In the genomic region with DNA sequence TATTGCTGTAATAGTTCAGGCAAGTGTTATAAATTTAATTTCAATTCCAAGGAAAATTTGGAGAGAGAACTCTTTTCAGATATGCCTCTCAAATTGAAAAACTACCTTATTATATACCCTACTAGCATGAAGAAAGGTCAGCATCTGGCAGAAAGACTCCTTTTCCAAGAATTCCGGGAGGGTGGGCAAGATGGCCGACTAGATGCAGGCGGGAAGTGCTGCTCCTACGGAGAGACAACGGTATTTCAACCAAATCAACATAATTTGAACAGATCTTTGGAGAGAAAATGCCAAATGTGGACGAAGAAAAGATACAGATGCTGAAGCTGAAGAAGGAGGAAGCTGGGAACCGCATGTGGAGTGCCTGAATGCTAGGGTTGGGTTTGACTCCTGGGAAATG, we compare ENCODE assay signal across 28 cellular contexts. TPM values are rescaled to one million over a fixed set of nuclear protein-coding genes. Genes with fewer than 3 reads are reported as not detected.
A peak's percentile ranks its signal among the peaks of the same experiment; 100 is the strongest.
DNase-seq lines count a peak whose midpoint lies in the region; ATAC-seq, FAIRE-seq and TF ChIP-seq lines count a peak whose summit lies in the region.
"Had no signal": no experiment of that assay in that cellular context is flagged by ENCODE, and none has a peak within 500 bp of the region (broad histone marks: within the 10 kb centered on the region; RNA-seq: fewer than 3 reads in every experiment).

No MANE protein-coding gene starts in this region.

- CTCF ChIA-PET in K562 (lab: Yijun Ruan, JAX; ENCODE audit: low intra/inter-chr PET ratio) = no interaction called here

- TF ChIP-seq CTCF in GM23338 (conservative IDR thresholded peaks at IDR 0.05; ENCODE audit: low read depth in 2 of 2) = no peak
- no peak for TF ChIP-seq CTCF in K562 (IDR thresholded peaks at IDR 0.05 in 2 of 3, conservative IDR thresholded peaks at IDR 0.05 in 1 of 3; ENCODE audit: insufficient read depth in 2 of 3, low read depth in 1 of 3, low read length in 3 of 3)
- no peak for TF ChIP-seq CTCF in neural progenitor cell (IDR thresholded peaks at IDR 0.05)

- H3K4me1 Mint-ChIP-seq in GM23338 = peaks cover 9% of the 10 kb centered on the region
- H3K4me1 Mint-ChIP-seq in neural progenitor cell = no peaks in the 10 kb centered on the region
- H3K4me1 Mint-ChIP-seq in activated CD4-positive, alpha-beta T cell treated with anti-CD3 and anti-CD28 coated beads, Interleukin-2, amount 10 ng/mL, durations not matched to agents 24 days and 14 days = no peaks in the 10 kb centered on the region
- H3K4me1 Mint-ChIP-seq: CD4-positive, alpha-beta memory T cell; CD4-positive, CD25-positive, alpha-beta regulatory T cell; CD8-positive, alpha-beta memory T cell had no signal

- H4K20me1 ChIP-seq in GM23338 (replicated peaks; ENCODE audit: insufficient read depth) (no peaks in the 10 kb centered on the region), K562 (replicated peaks; ENCODE audit: control insufficient read depth, insufficient read depth, low read length) (no peaks in the 10 kb centered on the region), neural progenitor cell (ENCODE audit: low read depth) (no peaks in the 10 kb centered on the region)
- H4K20me1 ChIP-seq: BLaER1 had no signal

- peak overlapping the region; percentile 81; the same call in 1 of the 2 replicates for H2AFZ ChIP-seq in GM23338
- peak overlapping the region; percentile 53 for H2AFZ ChIP-seq in K562 (ENCODE audit: low read depth, low read length)
- H2AFZ ChIP-seq in neural progenitor cell (replicated peaks) = peak overlapping the region; percentile 63

- H3K4me3 Mint-ChIP-seq in GM23338 = no peak overlapping the region
- H3K4me3 Mint-ChIP-seq in neural progenitor cell = no peak overlapping the region
- H3K4me3 Mint-ChIP-seq in activated CD4-positive, alpha-beta T cell treated with anti-CD3 and anti-CD28 coated beads, Interleukin-2, amount 10 ng/mL, durations not matched to agents 24 days and 14 days = no peak overlapping the region
- H3K4me3 Mint-ChIP-seq: CD14-positive monocyte; CD4-positive, alpha-beta memory T cell; CD4-positive, CD25-positive, alpha-beta regulatory T cell; CD8-positive, alpha-beta memory T cell had no signal

- H3K27ac Mint-ChIP-seq in GM23338 = no peak overlapping the region
- H3K27ac Mint-ChIP-seq in neural progenitor cell = peak overlapping the region; percentile 78
- no peak overlapping the region for H3K27ac Mint-ChIP-seq in activated CD4-positive, alpha-beta T cell treated with anti-CD3 and anti-CD28 coated beads, Interleukin-2, amount 10 ng/mL, durations not matched to agents 24 days and 14 days
- H3K27ac Mint-ChIP-seq: CD14-positive monocyte; CD4-positive, alpha-beta memory T cell; CD4-positive, CD25-positive, alpha-beta regulatory T cell; CD8-positive, alpha-beta memory T cell had no signal

- H3K9me3 ChIP-seq in K562 (replicated peaks; ENCODE audit: control insufficient read depth, insufficient read depth, low read depth, low read length) = no peaks in the 10 kb centered on the region
- no peaks in the 10 kb centered on the region for H3K9me3 ChIP-seq in neural progenitor cell (ENCODE audit: low read depth)
- H3K9me3 ChIP-seq: BE2C, BLaER1 had no signal

- DNase-seq in GM23338 (ENCODE audit: low spot score) (no peak), K562 (ENCODE audit: extremely low read depth in 1 of 4, low spot score in 3 of 4) (no peak), neural progenitor cell (ENCODE audit: low spot score) (no peak), mucosa of gallbladder (ENCODE audit: low spot score) (no peak)
- DNase-seq in activated CD4-positive, alpha-beta T cell treated with anti-CD3 and anti-CD28 coated beads, Interleukin-2, amount 10 ng/mL, durations not matched to agents 24 days and 14 days = no peak
- DNase-seq: 8988T; ACHN; BE2C; C1 segment of cervical spinal cord; CD4-positive, alpha-beta memory T cell; CD4-positive, CD25-positive, alpha-beta regulatory T cell; CD8-positive, alpha-beta memory T cell; COR-L47; DMS 273 treated with DMSO at 0.1 percent for 48 hours; DMS153; DMS53; DMS79; DND-41; EL; GDM1 had no signal

- H3K27me3 Mint-ChIP-seq in GM23338 (ENCODE audit: insufficient read depth, low read depth, poor library complexity) (peaks cover 2% of the 10 kb centered on the region), neural progenitor cell (ENCODE audit: insufficient read depth, low read depth) (no peaks in the 10 kb centered on the region)
- no peaks in the 10 kb centered on the region for H3K27me3 Mint-ChIP-seq in activated CD4-positive, alpha-beta T cell treated with anti-CD3 and anti-CD28 coated beads, Interleukin-2, amount 10 ng/mL, durations not matched to agents 24 days and 14 days

- in situ Hi-C loops in K562 (cut with MboI) = no loop called here

- POLR2A ChIA-PET in K562 (lab: Yijun Ruan, JAX) = no interaction called here

- H3K27me3 ChIP-seq in GM23338 (ENCODE audit: insufficient read depth) = no peaks in the 10 kb centered on the region
- H3K27me3 ChIP-seq in K562 (ENCODE audit: control insufficient read depth in 2 of 2, insufficient read depth in 2 of 2, low read length in 2 of 2) = peaks cover 7 to 11% of the 10 kb centered on the region in 2 experiments; a peak in 3 of 5 replicates
- no peaks in the 10 kb centered on the region for H3K27me3 ChIP-seq in neural progenitor cell
- H3K27me3 ChIP-seq: BE2C, BLaER1 had no signal

- 11% methylated on average over 7 of the region's 7 CpGs for WGBS in K562 (ENCODE audit: insufficient coverage, low coverage, missing lambda C conversion rate)

- H3K4me2 ChIP-seq in GM23338 (no peak overlapping the region), K562 (ENCODE audit: insufficient read depth, low read length) (no peak overlapping the region), neural progenitor cell (no peak overlapping the region)
- H3K4me2 ChIP-seq: BLaER1 had no signal

- H3K36me3 ChIP-seq in GM23338 (ENCODE audit: insufficient read depth) (no peaks in the 10 kb centered on the region), K562 (ENCODE audit: control insufficient read depth, insufficient read depth, low read length) (no peaks in the 10 kb centered on the region), neural progenitor cell (no peaks in the 10 kb centered on the region)
- H3K36me3 ChIP-seq: BE2C, BLaER1 had no signal

- no TSS peak for BruUV-seq in K562 (replicated peaks; lab: Mats Ljungman, UMichigan)

- H3K9me2 ChIP-seq in GM23338 (ENCODE audit: insufficient read depth) = 0 out of 2 replicates have a peak, but pooled peaks cover 4% of the 10 kb centered on the region

- no peak for ATAC-seq in GM23338
- ATAC-seq in K562 = no peak
- no peak for ATAC-seq in GM18517 (IDR thresholded peaks at IDR 0.05; ENCODE audit: unreplicated experiment)
- ATAC-seq: GM12878 had no signal

- intact Hi-C loops in K562 (cut with micrococcal nuclease) = no loop called here
- intact Hi-C loops in activated CD4-positive, alpha-beta T cell treated with anti-CD3 and anti-CD28 coated beads, Interleukin-2, amount 10 ng/mL, durations not matched to agents 24 days and 14 days (cut with micrococcal nuclease) = no loop called here

- H3K27ac ChIP-seq in GM23338 (ENCODE audit: low read depth) (no peak overlapping the region), K562 (ENCODE audit: extremely low read depth, low read depth, low read length) (no peak overlapping the region), neural progenitor cell (no peak overlapping the region)
- H3K27ac ChIP-seq: BLaER1 had no signal

- H3K4me3 ChIP-seq in GM23338 = no peak overlapping the region
- no peak overlapping the region for H3K4me3 ChIP-seq in K562
- H3K4me3 ChIP-seq in neural progenitor cell = no peak overlapping the region
- H3K4me3 ChIP-seq: BLaER1, GM12878 had no signal

- H3K9ac ChIP-seq in K562 (ENCODE audit: insufficient read depth in 1 of 2, low read depth in 2 of 2, low read length in 2 of 2) = no peak overlapping the region
- H3K9ac ChIP-seq in neural progenitor cell = no peak overlapping the region
- H3K9ac ChIP-seq: BLaER1 had no signal

- TF ChIP-seq POLR2A in K562 (conservative IDR thresholded peaks at IDR 0.05) = no peak

- H3K9me3 Mint-ChIP-seq in GM23338 = peaks cover 9% of the 10 kb centered on the region
- H3K9me3 Mint-ChIP-seq in neural progenitor cell = peaks cover 3% of the 10 kb centered on the region
- no peaks in the 10 kb centered on the region for H3K9me3 Mint-ChIP-seq in activated CD4-positive, alpha-beta T cell treated with anti-CD3 and anti-CD28 coated beads, Interleukin-2, amount 10 ng/mL, durations not matched to agents 24 days and 14 days
- H3K9me3 Mint-ChIP-seq: CD4-positive, alpha-beta memory T cell had no signal

- no peak for TF ChIP-seq RAD21 in K562 (CRISPR knock-in tag; conservative IDR thresholded peaks at IDR 0.05 in 1 of 2, IDR thresholded peaks at IDR 0.05 in 1 of 2)

- H3K79me2 ChIP-seq in GM23338 (replicated peaks; ENCODE audit: insufficient read depth) (no peaks in the 10 kb centered on the region), K562 (ENCODE audit: control insufficient read depth, insufficient read depth, low read length) (no peaks in the 10 kb centered on the region), neural progenitor cell (ENCODE audit: low read depth) (no peaks in the 10 kb centered on the region)

- TF ChIP-seq EP300 in K562 (IDR thresholded peaks at IDR 0.05; ENCODE audit: low read length) = no peak

- H3K4me1 ChIP-seq in GM23338 (ENCODE audit: insufficient read depth) (no peaks in the 10 kb centered on the region; the same call in 1 of the 2 replicates), K562 (replicated peaks in 1 of 2; ENCODE audit: control insufficient read depth in 2 of 2, insufficient read depth in 2 of 2, low read length in 2 of 2) (peaks cover 0 to 9% of the 10 kb centered on the region in 2 experiments; a peak in 2 of 5 replicates), neural progenitor cell (peaks cover 4% of the 10 kb centered on the region)
- H3K4me1 ChIP-seq: BE2C, BLaER1 had no signal

- no peaks in the 10 kb centered on the region for H3K9me1 ChIP-seq in K562 (ENCODE audit: control insufficient read depth, insufficient read depth, low read length)

- no peaks in the 10 kb centered on the region for H3K36me3 Mint-ChIP-seq in GM23338 (ENCODE audit: low read depth)
- no peaks in the 10 kb centered on the region for H3K36me3 Mint-ChIP-seq in neural progenitor cell
- no peaks in the 10 kb centered on the region for H3K36me3 Mint-ChIP-seq in activated CD4-positive, alpha-beta T cell treated with anti-CD3 and anti-CD28 coated beads, Interleukin-2, amount 10 ng/mL, durations not matched to agents 24 days and 14 days (ENCODE audit: low read depth)
- H3K36me3 Mint-ChIP-seq: CD14-positive monocyte; CD4-positive, alpha-beta memory T cell; CD4-positive, CD25-positive, alpha-beta regulatory T cell; CD8-positive, alpha-beta memory T cell had no signal

- no peaks in the 10 kb centered on the region for H3F3A ChIP-seq in GM23338 (replicated peaks; ENCODE audit: low read depth)
- no peaks in the 10 kb centered on the region for H3F3A ChIP-seq in neural progenitor cell (ENCODE audit: low read depth)

- FAIRE-seq in K562 (lab: Jason Lieb, UNC) = no peak
- FAIRE-seq: A204.1, GM12878, GM12892, GM18507, GM19239 had no signal

RNA-seq across cellular contexts. Expression of gene INTU, which starts 53.8 kb away (rescaled TPM):
- 16.6 and 17.0 TPM in 2 replicates for total RNA-seq in GM23338 (2014; rRNA removed; shearing (Covaris generic))
- polyA plus RNA-seq in GM23338 (2016; fragmentation: Nextera tagmentation; extraction: Ambion mirVana) (9.8 and 10.3 TPM in 2 replicates), K562 (2011; rRNA removed) (3.2 and 8.9 TPM in 2 replicates), K562 (2014; fragmentation: Illumina TruSeq; extraction: Trizol) (2.6 and 3.0 TPM in 2 replicates), K562 (2014; fragmentation: Nextera tagmentation; extraction: Ambion mirVana) (1 to 10 TPM; 1.5 to 4.1 TPM), K562 (2014; rRNA removed) (2.7 and 4.0 TPM in 2 replicates)
- 6.0 and 18.8 TPM in 2 replicates for total RNA-seq in K562 (2011; cell fraction: chromatin; rRNA removed; ENCODE audit: low replicate concordance)
- total RNA-seq in K562 (2011; cell fraction: nucleolus; rRNA removed) = 2.2 and 3.6 TPM in 2 replicates
- total RNA-seq in K562 (2011; cell fraction: nucleoplasm; rRNA removed) = 7.0 and 12.6 TPM in 2 replicates
- total RNA-seq in K562 (2014; rRNA removed) (1.8 and 2.2 TPM in 2 replicates), K562 (2014; rRNA removed; fragmentation: Illumina TruSeq; extraction: Trizol) (5.9 and 7.1 TPM in 2 replicates), K562 (2015; rRNA removed; fragmentation: Illumina TruSeq; extraction: Trizol) (3.1 and 3.8 TPM in 2 replicates), K562 (2021) (3.9 and 4.2 TPM in 2 replicates), neural progenitor cell (ENCODE audit: low replicate concordance) (22.0 and 31.2 TPM in 2 replicates), mucosa of gallbladder (10.1 TPM)
- 1.1 and 1.7 TPM in 2 replicates for polyA plus RNA-seq in K562 (2011; cell fraction: cytosol; rRNA removed)
- 10.0 and 15.0 TPM in 2 replicates for polyA plus RNA-seq in K562 (2011; cell fraction: nucleus; rRNA removed)
- 1.8 and 3.0 TPM in 2 replicates for polyA plus RNA-seq in K562 (2012)
- polyA minus RNA-seq in K562 (2011; rRNA and poly(A)+ RNA removed) = 7.3 and 14.2 TPM in 2 replicates
- 1.2 and 3.4 TPM in 2 replicates for polyA minus RNA-seq in K562 (2011; cell fraction: cytosol; rRNA and poly(A)+ RNA removed)
- polyA minus RNA-seq in K562 (2011; cell fraction: nucleus; rRNA and poly(A)+ RNA removed) = 6.3 and 9.0 TPM in 2 replicates
- not detected in 2 replicates for total RNA-seq in activated CD4-positive, alpha-beta T cell treated with anti-CD3 and anti-CD28 coated beads, Interleukin-2, amount 10 ng/mL, durations not matched to agents 24 days and 14 days
- total RNA-seq: CD4-positive, alpha-beta memory T cell had no signal
- polyA plus RNA-seq: CD4-positive, CD25-positive, alpha-beta regulatory T cell; CD8-positive, alpha-beta memory T cell had no signal
